ENCODE assay signal across 11 cellular contexts in genomic region chr6:24931296-24931695, GRCh38. TPM values are rescaled to one million over a fixed set of nuclear protein-coding genes. Genes with fewer than 3 reads are reported as not detected.
DNase-seq lines count a peak whose midpoint lies in the region; ATAC-seq and TF ChIP-seq lines count a peak whose summit lies in the region.
"Had no signal": no experiment of that assay in that cellular context is flagged by ENCODE, and none has a peak within 500 bp of the region (broad histone marks: within the 10 kb centered on the region; RNA-seq: fewer than 3 reads in every experiment).

No MANE protein-coding gene starts in this region.

- H3K36me3 Mint-ChIP-seq in activated T-cell treated with anti-CD3 and anti-CD28 coated beads, Interleukin-2, amount 50 U/mL, for 72 hours (ENCODE audit: insufficient read depth in 2 of 2) = peaks cover 9 to 14% of the 10 kb centered on the region in 2 donors
- H3K36me3 Mint-ChIP-seq in activated T-helper 17 cell treated with anti-CD3 and anti-CD28 coated beads, Interleukin-2, amount 50 U/mL, for 72 hours (ENCODE audit: low read depth) = peaks cover 54% of the 10 kb centered on the region

- DNase-seq in activated T-cell treated with anti-CD3 and anti-CD28 coated beads, Interleukin-2, amount 50 U/mL, for 72 hours = no peak
- no peak for DNase-seq in activated T-cell treated with anti-CD3 and anti-CD28 coated beads, Interleukin-2, amount 50 U/mL, for 1 hour
- DNase-seq in kidney epithelial cell (ENCODE audit: low read depth) (peak; percentile 18), thyroid gland (peak in 1 of 2 donors; percentile 9), NCI-H187 treated with DMSO at 0.1 percent for 48 hours (lab: John Stamatoyannopoulos, UW) (no peak), ovary (no peak), NOMO-1 treated with DMSO at 0.1 percent for 48 hours (lab: John Stamatoyannopoulos, UW; ENCODE audit: unreplicated experiment) (no peak)
- DNase-seq: C1 segment of cervical spinal cord, hippocampal formation, NCI-H1048 had no signal

- intact Hi-C loops in thyroid gland (cut with DNase I) (no loop called here), ovary (cut with DNase I) (no loop called here)

- TF ChIP-seq POLR2A in thyroid gland (IDR thresholded peaks at IDR 0.05) = no peak
- TF ChIP-seq POLR2A in ovary (IDR thresholded peaks at IDR 0.05) = no peak

- no peaks in the 10 kb centered on the region for H3K27me3 Mint-ChIP-seq in activated T-cell treated with anti-CD3 and anti-CD28 coated beads, Interleukin-2, amount 50 U/mL, for 72 hours (ENCODE audit: low read depth)
- no peaks in the 10 kb centered on the region for H3K27me3 Mint-ChIP-seq in activated T-helper 17 cell treated with anti-CD3 and anti-CD28 coated beads, Interleukin-2, amount 50 U/mL, for 72 hours

- H3K4me3 Mint-ChIP-seq in activated T-cell treated with anti-CD3 and anti-CD28 coated beads, Interleukin-2, amount 50 U/mL, for 72 hours = peak overlapping the region; percentile 74 to 95
- H3K4me3 Mint-ChIP-seq in activated T-helper 17 cell treated with anti-CD3 and anti-CD28 coated beads, Interleukin-2, amount 50 U/mL, for 72 hours = peak overlapping the region; percentile 93

- no peak overlapping the region for H3K4me3 ChIP-seq in kidney epithelial cell (ENCODE audit: low read depth, low read length)
- no peak overlapping the region for H3K4me3 ChIP-seq in thyroid gland (replicated peaks in 1 of 3)
- H3K4me3 ChIP-seq in ovary = no peak overlapping the region

- H3K4me1 ChIP-seq in thyroid gland (peaks cover 17 to 39% of the 10 kb centered on the region in 2 donors), ovary (ENCODE audit: insufficient read depth) (no peaks in the 10 kb centered on the region)

- no peak for ATAC-seq in activated T-cell treated with anti-CD3 and anti-CD28 coated beads, Interleukin-2, amount 50 U/mL, for 72 hours (replicated peaks in 1 of 2)
- ATAC-seq in activated T-helper 17 cell treated with anti-CD3 and anti-CD28 coated beads, Interleukin-2, amount 50 U/mL, for 72 hours (replicated peaks) = no peak

- no peak for TF ChIP-seq EP300 in ovary (IDR thresholded peaks at IDR 0.05)

- H3K27me3 ChIP-seq in kidney epithelial cell (ENCODE audit: control insufficient read depth, insufficient read depth, low read length) (no peaks in the 10 kb centered on the region), thyroid gland (no peaks in the 10 kb centered on the region), ovary (no peaks in the 10 kb centered on the region)

- TF ChIP-seq CTCF in kidney epithelial cell (IDR thresholded peaks at IDR 0.05; ENCODE audit: insufficient read depth, low read length, poor library complexity, severe bottlenecking) (no peak), thyroid gland (IDR thresholded peaks at IDR 0.05) (no peak), ovary (IDR thresholded peaks at IDR 0.05) (no peak)

- peaks cover 6 to 10% of the 10 kb centered on the region in 2 donors for H3K9me3 Mint-ChIP-seq in activated T-cell treated with anti-CD3 and anti-CD28 coated beads, Interleukin-2, amount 50 U/mL, for 72 hours
- H3K9me3 Mint-ChIP-seq in activated T-helper 17 cell treated with anti-CD3 and anti-CD28 coated beads, Interleukin-2, amount 50 U/mL, for 72 hours = peaks cover 7% of the 10 kb centered on the region

- peak overlapping the region; percentile 90 for H3K27ac Mint-ChIP-seq in activated T-cell treated with anti-CD3 and anti-CD28 coated beads, Interleukin-2, amount 50 U/mL, for 72 hours
- peak overlapping the region; percentile 92 for H3K27ac Mint-ChIP-seq in activated T-helper 17 cell treated with anti-CD3 and anti-CD28 coated beads, Interleukin-2, amount 50 U/mL, for 72 hours

- H3K36me3 ChIP-seq in kidney epithelial cell (ENCODE audit: control insufficient read depth, insufficient read depth, low read length) (no peaks in the 10 kb centered on the region), thyroid gland (no peaks in the 10 kb centered on the region), ovary (no peaks in the 10 kb centered on the region)

- H3K27ac ChIP-seq in thyroid gland (peak overlapping the region in 2 of 3 donors; percentile 50 to 54), ovary (no peak overlapping the region)

- no peaks in the 10 kb centered on the region for H3K9me3 ChIP-seq in thyroid gland
- no peaks in the 10 kb centered on the region for H3K9me3 ChIP-seq in ovary

- H3K4me1 Mint-ChIP-seq in activated T-cell treated with anti-CD3 and anti-CD28 coated beads, Interleukin-2, amount 50 U/mL, for 72 hours (ENCODE audit: low read depth) = peaks cover 99% of the 10 kb centered on the region
- peaks cover 49% of the 10 kb centered on the region for H3K4me1 Mint-ChIP-seq in activated T-helper 17 cell treated with anti-CD3 and anti-CD28 coated beads, Interleukin-2, amount 50 U/mL, for 72 hours

RNA-seq across cellular contexts. Expression of gene RIPOR2, which starts 4.5 kb away (rescaled TPM):
- total RNA-seq in activated T-cell treated with anti-CD3 and anti-CD28 coated beads, Interleukin-2, amount 50 U/mL, for 72 hours = 10 to 100 TPM; 67.0 to 69.7 TPM
- 100 to 1,000 TPM in 1 of 2 donors, 10 to 100 TPM in 1; 47.5 to 113 TPM for total RNA-seq in activated T-helper 17 cell treated with anti-CD3 and anti-CD28 coated beads, Interleukin-2, amount 50 U/mL, for 72 hours
- 0.79 and 1.8 TPM in 2 replicates for total RNA-seq in kidney epithelial cell
- total RNA-seq in thyroid gland = 10 to 100 TPM in 1 of 4 donors, 1 to 10 TPM in 3; 3.1 to 13.0 (median 8.4) TPM
- total RNA-seq in ovary = 10 to 100 TPM in 1 of 7 donors, 1 to 10 TPM in 6; 1.1 to 14.4 (median 4.5) TPM
- 1 to 10 TPM; 3.6 to 8.1 TPM for polyA plus RNA-seq in ovary

Comparison
In these comparisons a context has a peak if more than half of its experiments do, and no peak if none do; other contexts are left out.
1. H3K27ac ChIP-seq: peak in thyroid gland (2 of 3); none in ovary (0 of 2).